12 cellular contexts compared by ENCODE assay signal in the genomic region with DNA sequence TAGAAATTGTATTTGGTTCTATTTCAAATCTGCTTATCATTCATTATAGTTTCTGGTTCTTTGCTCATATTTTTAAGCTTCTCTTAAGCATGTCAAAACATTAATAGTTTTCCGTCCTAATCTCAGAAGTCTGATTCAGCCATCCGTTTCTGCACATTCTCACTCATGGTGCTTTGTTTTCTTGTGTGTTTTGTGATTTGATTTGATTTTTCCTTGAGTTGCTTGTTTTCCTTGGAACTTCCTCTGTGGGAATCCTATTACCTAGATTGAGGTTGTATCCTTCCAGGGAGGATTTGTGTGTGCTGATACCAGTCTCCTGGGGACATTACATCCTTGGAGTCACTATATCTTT. TPM values are rescaled to one million over a fixed set of nuclear protein-coding genes. Genes with fewer than 3 reads are reported as not detected.
DNase-seq lines count a peak whose midpoint lies in the region; ATAC-seq, FAIRE-seq and TF ChIP-seq lines count a peak whose summit lies in the region.
"Had no signal": no experiment of that assay in that cellular context is flagged by ENCODE, and none has a peak within 500 bp of the region (broad histone marks: within the 10 kb centered on the region; RNA-seq: fewer than 3 reads in every experiment).

No MANE protein-coding gene starts in this region.

- peaks cover 53% of the 10 kb centered on the region for H4K20me1 ChIP-seq in astrocyte (ENCODE audit: insufficient read depth, low read length)

- H3K27me3 Mint-ChIP-seq in CD4-positive, alpha-beta memory T cell: no peaks in the 10 kb centered on the region
- H3K27me3 Mint-ChIP-seq in astrocyte (ENCODE audit: low read depth, unreplicated experiment): no peaks in the 10 kb centered on the region

- H3K79me2 ChIP-seq in astrocyte (ENCODE audit: insufficient read depth, low read length): peaks cover 86% of the 10 kb centered on the region

- H3K36me3 ChIP-seq in CD4-positive, alpha-beta memory T cell (ENCODE audit: insufficient read depth, low read length): no peaks in the 10 kb centered on the region
- H3K36me3 ChIP-seq in astrocyte (ENCODE audit: insufficient read depth, low read length) (no peaks in the 10 kb centered on the region), mesodermal cell (ENCODE audit: control insufficient read depth, insufficient read depth, low read length) (peaks cover 6% of the 10 kb centered on the region), psoas muscle (ENCODE audit: insufficient read depth in 1 of 2, low read depth in 1 of 2) (no peaks in the 10 kb centered on the region)

- peaks cover 2 to 12% of the 10 kb centered on the region in 2 donors for H3K36me3 Mint-ChIP-seq in CD4-positive, alpha-beta memory T cell
- no peaks in the 10 kb centered on the region for H3K36me3 Mint-ChIP-seq in astrocyte (ENCODE audit: low read depth, unreplicated experiment)

- H3K9me3 ChIP-seq in CD4-positive, alpha-beta memory T cell (ENCODE audit: control insufficient read depth in 1 of 2, low read length in 2 of 2): no peaks in the 10 kb centered on the region
- H3K9me3 ChIP-seq in astrocyte (ENCODE audit: insufficient read depth, low read depth, low read length) (no peaks in the 10 kb centered on the region), mesodermal cell (ENCODE audit: control insufficient read depth, low read length) (no peaks in the 10 kb centered on the region), psoas muscle (no peaks in the 10 kb centered on the region)

- H3K4me1 ChIP-seq in CD4-positive, alpha-beta memory T cell (ENCODE audit: insufficient read depth, low read length): peaks cover 45% of the 10 kb centered on the region
- H3K4me1 ChIP-seq in astrocyte (ENCODE audit: insufficient read depth, low read length) (peaks cover 29% of the 10 kb centered on the region), mesodermal cell (ENCODE audit: control insufficient read depth, insufficient read depth, low read length, poor library complexity, severe bottlenecking) (peaks cover 14% of the 10 kb centered on the region), psoas muscle (peaks cover 45% of the 10 kb centered on the region)

- no peak for TF ChIP-seq CTCF in astrocyte (IDR thresholded peaks at IDR 0.05; ENCODE audit: insufficient read depth, low read depth, low read length)
- TF ChIP-seq CTCF in psoas muscle (IDR thresholded peaks at IDR 0.05): no peak

- POLR2A ChIA-PET in CD4-positive, alpha-beta memory T cell (lab: Charles Lee; ENCODE audit: partially characterized antibody): no interaction called here

- H3K4me3 ChIP-seq in CD4-positive, alpha-beta memory T cell (ENCODE audit: low read length in 2 of 2): no peak overlapping the region
- H3K4me3 ChIP-seq in astrocyte (ENCODE audit: insufficient read depth, low read depth, low read length) (no peak overlapping the region), mesodermal cell (ENCODE audit: extremely low read depth, insufficient read depth, low read length, poor library complexity, severe bottlenecking) (no peak overlapping the region), psoas muscle (no peak overlapping the region)

- intact Hi-C loops in CD4-positive, alpha-beta memory T cell (cut with micrococcal nuclease): no loop called here
- intact Hi-C loops in psoas muscle (cut with DNase I): no loop called here

- H3K27ac Mint-ChIP-seq in CD4-positive, alpha-beta memory T cell: peak overlapping the region in 2 of 7 donors; percentile 12 to 38
- H3K27ac Mint-ChIP-seq in astrocyte (ENCODE audit: unreplicated experiment): peak overlapping the region; percentile 5

- no CpG with 5 or more reads among the region's 2 CpGs for WGBS in mesodermal cell (ENCODE audit: insufficient coverage in 2 of 2), 2 experiments
- WGBS in psoas muscle, 3 donors: 87 to 99% (median 94%) methylated on average over 2 of the region's 2 CpGs

- FAIRE-seq in astrocyte (lab: Jason Lieb, UNC): no peak

- H3K27me3 ChIP-seq in CD4-positive, alpha-beta memory T cell (ENCODE audit: insufficient read depth, low read length): no peaks in the 10 kb centered on the region
- H3K27me3 ChIP-seq in astrocyte (ENCODE audit: insufficient read depth, low read length): no peaks in the 10 kb centered on the region
- no peaks in the 10 kb centered on the region for H3K27me3 ChIP-seq in psoas muscle (ENCODE audit: insufficient read depth in 3 of 3, low read length in 2 of 3)

- H2AFZ ChIP-seq in astrocyte (ENCODE audit: low read depth, low read length): no peak overlapping the region

- peak; percentile 8 for ATAC-seq in HG02938 (IDR thresholded peaks at IDR 0.05; ENCODE audit: unreplicated experiment)
- ATAC-seq in psoas muscle: no peak
- no peak for ATAC-seq in GM21526 (IDR thresholded peaks at IDR 0.05; ENCODE audit: low FRiP score, unreplicated experiment)
- no peak for ATAC-seq in HG03039 (IDR thresholded peaks at IDR 0.05; ENCODE audit: unreplicated experiment)
- ATAC-seq in GM18502 (IDR thresholded peaks at IDR 0.05; ENCODE audit: poor library complexity, unreplicated experiment): no peak

- no peak for DNase-seq in CD4-positive, alpha-beta memory T cell
- DNase-seq in astrocyte (ENCODE audit: low read depth) (no peak), psoas muscle (no peak)
- DNase-seq: aorta; CD8-positive, alpha-beta memory T cell; NCI-H146 had no signal

- H3K4me2 ChIP-seq in astrocyte (ENCODE audit: low read length): peak overlapping the region; percentile 64

- peaks cover 36 to 66% (median 52%) of the 10 kb centered on the region in 4 donors for H3K4me1 Mint-ChIP-seq in CD4-positive, alpha-beta memory T cell
- peaks cover 42% of the 10 kb centered on the region for H3K4me1 Mint-ChIP-seq in astrocyte (ENCODE audit: low read depth, unreplicated experiment)

- peak overlapping the region; percentile 11 for H3K9ac ChIP-seq in astrocyte (ENCODE audit: low read length)

- H3K4me3 Mint-ChIP-seq in CD4-positive, alpha-beta memory T cell: peak overlapping the region in 5 of 8 donors; percentile 18 to 49 (median 42)
- H3K4me3 Mint-ChIP-seq in astrocyte (ENCODE audit: unreplicated experiment): no peak overlapping the region

- H3K27ac ChIP-seq in CD4-positive, alpha-beta memory T cell (ENCODE audit: low read depth, low read length): no peak overlapping the region
- H3K27ac ChIP-seq in astrocyte (ENCODE audit: low read depth, low read length): no peak overlapping the region
- peak overlapping the region; percentile 39 for H3K27ac ChIP-seq in mesodermal cell (ENCODE audit: low read depth, low read length, severe bottlenecking)
- H3K27ac ChIP-seq in psoas muscle: no peak overlapping the region

- H3K9me3 Mint-ChIP-seq in CD4-positive, alpha-beta memory T cell: no peaks in the 10 kb centered on the region
- H3K9me3 Mint-ChIP-seq in astrocyte (ENCODE audit: unreplicated experiment): no peaks in the 10 kb centered on the region
- H3K9me3 Mint-ChIP-seq: CD8-positive, alpha-beta memory T cell; IgD-negative memory B cell had no signal

- CTCF ChIA-PET in CD4-positive, alpha-beta memory T cell (lab: Charles Lee; ENCODE audit: partially characterized antibody): interaction anchor here (1.0 to 1.9 kb wide), 2 partner anchors 42 to 74 kb away, joined by 3 to 6 read pairs; no protein-coding TSS in a partner anchor

RNA-seq across cellular contexts. Expression of a gene that starts 7.9 kb away (rescaled TPM):
- 10 to 100 TPM; 21.5 to 21.9 TPM for total RNA-seq in CD4-positive, alpha-beta memory T cell
- 10 to 100 TPM; 12.9 to 19.4 TPM for polyA plus RNA-seq in CD4-positive, alpha-beta memory T cell
- 34.8 and 36.0 TPM in 2 replicates for total RNA-seq in astrocyte
- 30.4 TPM for polyA plus RNA-seq in mesodermal cell (2013, experiment 1 of 2)
- 34.5 TPM for polyA plus RNA-seq in mesodermal cell (2013, experiment 2 of 2)
- 10 to 100 TPM; 23.4 to 30.7 (median 29.4) TPM for total RNA-seq in psoas muscle
- polyA plus RNA-seq in psoas muscle: 10 to 100 TPM; 18.4 to 26.5 (median 18.9) TPM
